28 cellular contexts compared by ENCODE assay signal in genomic region chr2:74264281-74264680, GRCh38.
"Had no signal": no experiment of that assay in that cellular context is flagged by ENCODE, and none has a peak within 500 bp of the region (broad histone marks: within the 10 kb centered on the region; RNA-seq: fewer than 3 reads in every experiment).

No MANE protein-coding gene starts in this region.

- H3K4me3 ChIP-seq: heart right ventricle, hepatocyte, left ventricle myocardium inferior, lung, pancreas, prostate gland, smooth muscle cell, stomach, testis, thyroid gland, transverse colon, upper lobe of left lung, vagina had no signal

- H3K27ac Mint-ChIP-seq: mesothelial cell of epicardium, nephron had no signal

- H3K4me3 Mint-ChIP-seq: mesothelial cell of epicardium; naive thymus-derived CD4-positive, alpha-beta T cell; nephron; neural crest cell had no signal

- H3K4me1 ChIP-seq: left ventricle myocardium inferior, pancreas, prostate gland, stomach, vagina had no signal

- H3K9me3 ChIP-seq: heart right ventricle, left ventricle myocardium inferior, pancreas, prostate gland, stomach, testis, thyroid gland, transverse colon, upper lobe of left lung, vagina had no signal

- H3K36me3 Mint-ChIP-seq: mesothelial cell of epicardium had no signal

- DNase-seq: heart right ventricle; islet precursor cell; left ventricle myocardium inferior; mesendoderm; naive thymus-derived CD4-positive, alpha-beta T cell; nucleus accumbens; pancreas; posterior cingulate gyrus; retina; right cardiac atrium; stimulated activated CD4-positive, alpha-beta T cell treated with anti-CD3 and anti-CD28 coated beads, Interleukin-12 subunit alpha, Interleukin-12 subunit beta, amount 100 ng/mL, for 4 hours; stimulated activated CD4-positive, alpha-beta T cell treated with anti-CD3 and anti-CD28 coated beads, Interleukin-15, amount 100 ng/mL, for 24 hours; stimulated activated CD4-positive, alpha-beta T cell treated with anti-CD3 and anti-CD28 coated beads, Interleukin-2, amount 100 ng/mL, for 24 hours; stimulated activated CD4-positive, alpha-beta T cell treated with anti-CD3 and anti-CD28 coated beads, Interleukin-4, amount 100 ng/mL, for 1 hour; stimulated activated naive CD4-positive, alpha-beta T cell; stomach; testis; thyroid gland; transverse colon; upper lobe of left lung had no signal

- H3K27me3 Mint-ChIP-seq: naive thymus-derived CD4-positive, alpha-beta T cell had no signal

- H3K36me3 ChIP-seq: pancreas, prostate gland, transverse colon, vagina had no signal

- H3K9me3 Mint-ChIP-seq: mesothelial cell of epicardium; naive thymus-derived CD4-positive, alpha-beta T cell; nephron; neural crest cell had no signal

- H3K27me3 ChIP-seq: heart right ventricle, hepatocyte, pancreas, stomach, testis, thyroid gland, transverse colon, upper lobe of left lung, vagina had no signal

- H3K27ac ChIP-seq: heart right ventricle, hepatocyte, left ventricle myocardium inferior, pancreas, prostate gland, stomach, testis, thyroid gland, transverse colon, upper lobe of left lung, vagina had no signal

- ATAC-seq: naive thymus-derived CD4-positive, alpha-beta T cell; pancreas; right cardiac atrium had no signal
